13 cellular contexts compared by ENCODE assay signal in genomic region chr6:4355241-4355640, GRCh38.
A peak's percentile ranks its signal among the peaks of the same experiment; 100 is the strongest.
DNase-seq lines count a peak whose midpoint lies in the region; ATAC-seq, FAIRE-seq and TF ChIP-seq lines count a peak whose summit lies in the region.
"Had no signal": no experiment of that assay in that cellular context is flagged by ENCODE, and none has a peak within 500 bp of the region (broad histone marks: within the 10 kb centered on the region; RNA-seq: fewer than 3 reads in every experiment).

No MANE protein-coding gene starts in this region.

- no peak for TF ChIP-seq POLR2A in H54 (IDR thresholded peaks at IDR 0.05; ENCODE audit: low read depth, low read length)

- H3K4me3 Mint-ChIP-seq in CD14-positive monocyte (no peak overlapping the region), immature natural killer cell (no peak overlapping the region)

- peaks cover 0 to 9% (median 4%) of the 10 kb centered on the region in 7 donors for H3K9me3 Mint-ChIP-seq in CD14-positive monocyte
- H3K9me3 Mint-ChIP-seq in immature natural killer cell, result no peaks in the 10 kb centered on the region

- no peak overlapping the region for H3K27ac Mint-ChIP-seq in CD14-positive monocyte
- no peak overlapping the region for H3K27ac Mint-ChIP-seq in immature natural killer cell

- no peak overlapping the region for H3K4me3 ChIP-seq in fibroblast of the aortic adventitia (ENCODE audit: low read depth, low read length)
- no peak overlapping the region for H3K4me3 ChIP-seq in retinal pigment epithelial cell (ENCODE audit: low read length)
- H3K4me3 ChIP-seq: Peyer's patch, sigmoid colon had no signal

- H3K4me1 Mint-ChIP-seq in CD14-positive monocyte (no peaks in the 10 kb centered on the region), immature natural killer cell (no peaks in the 10 kb centered on the region)

- FAIRE-seq in H54 (lab: Jason Lieb, UNC), result no peak

- H3K27me3 Mint-ChIP-seq in CD14-positive monocyte (ENCODE audit: low read depth in 3 of 3) (peaks cover 1 to 11% (median 2%) of the 10 kb centered on the region in 3 donors), immature natural killer cell (ENCODE audit: low read depth in 3 of 3) (peaks cover 0 to 4% (median 2%) of the 10 kb centered on the region in 3 donors)

- peak; percentile 64 for DNase-seq in H54 (ENCODE audit: insufficient read length, low spot score)
- peak; percentile 44 for DNase-seq in T1000 (lab: John Stamatoyannopoulos, UW)
- DNase-seq in fibroblast of the aortic adventitia (ENCODE audit: low read depth), result peak; percentile 91
- peak; percentile 80 for DNase-seq in retinal pigment epithelial cell (ENCODE audit: low read depth)
- DNase-seq in CD14-positive monocyte (ENCODE audit: low spot score), result no peak
- DNase-seq in immature natural killer cell, result no peak
- DNase-seq in NCI-H526 (lab: John Stamatoyannopoulos, UW), result no peak
- DNase-seq: DMS79, midbrain, Peyer's patch, sigmoid colon, WERI-Rb-1 had no signal

- intact Hi-C loops in CD14-positive monocyte (cut with micrococcal nuclease), result no loop called here

- H3K36me3 Mint-ChIP-seq in CD14-positive monocyte (no peaks in the 10 kb centered on the region), immature natural killer cell (no peaks in the 10 kb centered on the region)

- TF ChIP-seq CTCF in fibroblast of the aortic adventitia (IDR thresholded peaks at IDR 0.05; ENCODE audit: insufficient read depth, low read length), result no peak
- TF ChIP-seq CTCF in retinal pigment epithelial cell (conservative IDR thresholded peaks at IDR 0.05; ENCODE audit: low read depth, low read length), result no peak
- TF ChIP-seq CTCF in CD14-positive monocyte (IDR thresholded peaks at IDR 0.05), result no peak

- no peak for ATAC-seq in HG03139 (IDR thresholded peaks at IDR 0.05; ENCODE audit: unreplicated experiment)

Comparison
In these comparisons a context has a peak if more than half of its experiments do, and no peak if none do; other contexts are left out.
1. DNase-seq: peak in H54 (single experiment), T1000 (single experiment), fibroblast of the aortic adventitia (single experiment) and retinal pigment epithelial cell (single experiment); none in CD14-positive monocyte (single experiment), immature natural killer cell (0 of 3) and NCI-H526 (0 of 2).